21 cellular contexts compared by ENCODE assay signal in the genomic region with DNA sequence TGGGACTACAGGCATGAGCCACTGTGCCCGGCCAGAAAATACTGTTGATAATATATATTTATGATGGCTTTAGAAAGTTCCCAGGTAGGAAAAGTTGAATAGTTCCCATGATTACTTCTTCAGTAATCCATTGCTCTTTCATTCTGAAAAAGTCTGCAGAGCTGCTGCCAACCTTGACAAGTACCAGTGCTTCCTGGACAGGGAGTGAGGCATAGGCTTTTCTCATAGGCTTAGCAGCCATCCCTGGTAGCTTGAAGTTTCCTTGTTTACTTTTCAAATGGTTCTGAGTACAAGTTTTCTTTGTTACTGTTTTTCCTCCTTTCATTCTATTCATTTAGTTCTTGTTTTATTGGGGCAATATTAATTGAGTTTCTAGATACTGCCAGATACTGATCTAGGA. TPM values are rescaled to one million over a fixed set of nuclear protein-coding genes. Genes with fewer than 3 reads are reported as not detected.
"Had no signal": no experiment of that assay in that cellular context is flagged by ENCODE, and none has a peak within 500 bp of the region (broad histone marks: within the 10 kb centered on the region; RNA-seq: fewer than 3 reads in every experiment).

No MANE protein-coding gene starts in this region.

- DNase-seq: activated CD4-positive, alpha-beta T cell treated with anti-CD3 and anti-CD28 coated beads, Interleukin-2, amount 50 U/mL, for 48 hours; activated naive CD4-positive, alpha-beta T cell treated with anti-CD3 and anti-CD28 coated beads, Interleukin-2, amount 10 ng/mL, durations not matched to agents 7 days and 5 days; adrenal gland; central memory CD4-positive, alpha-beta T cell; cortex of kidney; effector CD4-positive, alpha-beta T cell; esophagus squamous epithelium; foreskin keratinocyte; glutamatergic neuron; natural killer cell; nucleus accumbens; stimulated activated CD4-positive, alpha-beta T cell treated with anti-CD3 and anti-CD28 coated beads, Interleukin-4, amount 100 ng/mL, for 24 hours; stimulated activated naive CD4-positive, alpha-beta T cell; T-helper 17 cell; WERI-Rb-1 had no signal

- H3K27ac Mint-ChIP-seq: activated naive CD4-positive, alpha-beta T cell treated with anti-CD3 and anti-CD28 coated beads, Interleukin-2, amount 10 ng/mL, durations not matched to agents 7 days and 5 days; natural killer cell; progenitor cell of endocrine pancreas; type B pancreatic cell had no signal

- H3K4me1 ChIP-seq: foreskin keratinocyte had no signal

- H3K36me3 Mint-ChIP-seq: natural killer cell had no signal

- ATAC-seq: foreskin keratinocyte, natural killer cell, T-helper 17 cell had no signal

- H3K27me3 ChIP-seq: adrenal gland, esophagus squamous epithelium, foreskin keratinocyte, right atrium auricular region had no signal

- H3K9me3 Mint-ChIP-seq: activated naive CD4-positive, alpha-beta T cell treated with anti-CD3 and anti-CD28 coated beads, Interleukin-2, amount 10 ng/mL, durations not matched to agents 7 days and 5 days; natural killer cell; type B pancreatic cell had no signal

- H3K4me3 ChIP-seq: adrenal gland, esophagus squamous epithelium, right atrium auricular region had no signal

- H3K27me3 Mint-ChIP-seq: activated naive CD4-positive, alpha-beta T cell treated with anti-CD3 and anti-CD28 coated beads, Interleukin-2, amount 10 ng/mL, durations not matched to agents 7 days and 5 days; progenitor cell of endocrine pancreas; T-helper 17 cell; type B pancreatic cell had no signal

- H3K4me3 Mint-ChIP-seq: activated naive CD4-positive, alpha-beta T cell treated with anti-CD3 and anti-CD28 coated beads, Interleukin-2, amount 10 ng/mL, durations not matched to agents 7 days and 5 days; natural killer cell; T-helper 17 cell; type B pancreatic cell had no signal

- H3K9me3 ChIP-seq: adrenal gland, esophagus squamous epithelium, right atrium auricular region had no signal

- H3K27ac ChIP-seq: adrenal gland, esophagus squamous epithelium, foreskin keratinocyte, right atrium auricular region, WERI-Rb-1 had no signal

RNA-seq across cellular contexts. Expression of gene CALHM4, which starts 25.6 kb away (rescaled TPM):
- total RNA-seq: adrenal gland, esophagus squamous epithelium, lung microvascular endothelial cell, natural killer cell, progenitor cell of endocrine pancreas, right atrium auricular region, skeletal muscle tissue, T-helper 17 cell, temporal lobe had no signal
- polyA plus RNA-seq: adrenal gland had no signal

RNA-seq across cellular contexts. Expression of gene TRAPPC3L, which starts 33.7 kb away (rescaled TPM):
- total RNA-seq: esophagus squamous epithelium, lung microvascular endothelial cell, progenitor cell of endocrine pancreas had no signal
